8 cellular contexts compared by ENCODE assay signal in the genomic region with DNA sequence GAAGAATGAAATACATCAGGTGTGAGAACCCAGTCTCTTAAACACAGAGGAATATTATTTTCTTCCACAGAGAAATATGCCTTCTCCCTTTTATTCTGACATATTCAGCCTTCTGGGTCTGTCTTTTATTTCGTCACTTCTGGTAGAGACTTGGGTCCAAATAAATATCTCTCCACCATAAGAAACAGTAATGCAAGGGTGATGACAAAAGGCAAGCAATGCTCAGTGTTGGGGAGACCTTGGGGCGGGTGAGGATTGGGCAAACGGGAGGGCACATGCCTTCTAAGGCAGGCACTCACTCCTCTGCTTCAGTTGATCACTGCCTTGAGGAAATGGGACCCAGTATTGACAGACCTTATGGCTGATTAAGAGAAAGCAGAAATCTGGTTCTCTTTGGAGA.
"Had no signal": no experiment of that assay in that cellular context is flagged by ENCODE, and none has a peak within 500 bp of the region (broad histone marks: within the 10 kb centered on the region; RNA-seq: fewer than 3 reads in every experiment).

No MANE protein-coding gene starts in this region.

- H3K9me3 ChIP-seq: HAP-1 had no signal

- H3K9ac ChIP-seq: GM23248 had no signal

- DNase-seq: GM23248, GOT3, H7, KBM-7 had no signal

- ATAC-seq: HCT116, HepG2 had no signal

- H3K4me3 ChIP-seq: GM23248, HAP-1 had no signal

- H3K27ac ChIP-seq: GM23248 had no signal

- H3K4me1 ChIP-seq: HAP-1 had no signal

- H2AFZ ChIP-seq: GM23248 had no signal

- FAIRE-seq: HepG2, HTR-8/SVneo had no signal
